ENCODE assay signal across 14 cellular contexts in genomic region chr1:222547944-222548671, GRCh38. TPM values are rescaled to one million over a fixed set of nuclear protein-coding genes. Genes with fewer than 3 reads are reported as not detected.
DNase-seq lines count a peak whose midpoint lies in the region; TF ChIP-seq lines count a peak whose summit lies in the region.
"Had no signal": no experiment of that assay in that cellular context is flagged by ENCODE, and none has a peak within 500 bp of the region (broad histone marks: within the 10 kb centered on the region; RNA-seq: fewer than 3 reads in every experiment).

HHIPL2 (minus strand) TSS chr1:222548104; CDS start chr1:222548044, 60 bp downstream.

- no peaks in the 10 kb centered on the region for H3K9me3 Mint-ChIP-seq in osteocyte (ENCODE audit: unreplicated experiment)
- H3K9me3 Mint-ChIP-seq: activated CD4-positive, alpha-beta memory T cell treated with anti-CD3 and anti-CD28 coated beads for 36 hours; CD8-positive, alpha-beta T cell had no signal

- peak within 1 kb of the TSS; percentile 77 for H3K4me2 ChIP-seq in GM23248 (ENCODE audit: unreplicated experiment)

- in situ Hi-C loops in GM23248 (cut with MboI) = no loop called here

- TF ChIP-seq POLR2A in thyroid gland (IDR thresholded peaks at IDR 0.05) = no peak

- peak within 1 kb of the TSS; percentile 82 for H3K27ac Mint-ChIP-seq in osteocyte (ENCODE audit: unreplicated experiment)
- H3K27ac Mint-ChIP-seq: activated CD4-positive, alpha-beta memory T cell treated with anti-CD3 and anti-CD28 coated beads for 36 hours; CD8-positive, alpha-beta T cell had no signal

- peak within 1 kb of the TSS; percentile 27 for H3K4me3 Mint-ChIP-seq in osteocyte (ENCODE audit: unreplicated experiment)
- H3K4me3 Mint-ChIP-seq: activated CD4-positive, alpha-beta memory T cell treated with anti-CD3 and anti-CD28 coated beads for 36 hours; CD8-positive, alpha-beta T cell had no signal

- TF ChIP-seq CTCF in osteocyte (IDR thresholded peaks at IDR 0.05) (no peak), thyroid gland (IDR thresholded peaks at IDR 0.05) (no peak)

- H3K4me1 Mint-ChIP-seq in osteocyte (ENCODE audit: unreplicated experiment) = peaks cover 19% of the 10 kb centered on the region

- no peaks in the 10 kb centered on the region for H3K36me3 ChIP-seq in GM23248 (ENCODE audit: low read depth)
- H3K36me3 ChIP-seq in NT2/D1 (ENCODE audit: insufficient read depth, insufficient read length, low read length) = peaks cover 9% of the 10 kb centered on the region
- H3K36me3 ChIP-seq in thyroid gland = no peaks in the 10 kb centered on the region
- H3K36me3 ChIP-seq: HAP-1 had no signal

- no peaks in the 10 kb centered on the region for H3K9me2 ChIP-seq in GM23248 (ENCODE audit: insufficient read depth)

- H2AFZ ChIP-seq in GM23248 = peak within 1 kb of the TSS; percentile 77

- peak within 1 kb of the TSS; percentile 57 for H3K4me3 ChIP-seq in GM23248
- peak within 1 kb of the TSS; percentile 45 for H3K4me3 ChIP-seq in NT2/D1 (ENCODE audit: insufficient read length, low read depth)
- H3K4me3 ChIP-seq in thyroid gland (replicated peaks in 1 of 3) = no peak within 1 kb of the TSS
- H3K4me3 ChIP-seq: HAP-1 had no signal

- intact Hi-C loops in thyroid gland (cut with DNase I) = no loop called here

- no peaks in the 10 kb centered on the region for H4K20me1 ChIP-seq in GM23248 (ENCODE audit: insufficient read depth)

- peak within 1 kb of the TSS; percentile 64 for H3K9ac ChIP-seq in GM23248
- H3K9ac ChIP-seq in NT2/D1 (ENCODE audit: insufficient read length, low read depth) = peak within 1 kb of the TSS; percentile 81

- no peaks in the 10 kb centered on the region for H3K27me3 Mint-ChIP-seq in osteocyte (ENCODE audit: unreplicated experiment)

- DNase-seq in GM23248 = peak; percentile 45
- DNase-seq in NT2/D1 (ENCODE audit: low read depth, low spot score) = no peak
- peak; percentile 20 for DNase-seq in fibroblast of peridontal ligament (ENCODE audit: extremely low read depth)
- DNase-seq in osteocyte (ENCODE audit: extremely low spot score, unreplicated experiment) = no peak
- DNase-seq in thyroid gland = no peak
- DNase-seq in foreskin melanocyte = no peak
- no peak for DNase-seq in kidney glomerular epithelial cell (lab: John Stamatoyannopoulos, UW)
- DNase-seq in NCI-H187 treated with DMSO at 0.1 percent for 48 hours (lab: John Stamatoyannopoulos, UW) = no peak
- DNase-seq: activated CD4-positive, alpha-beta memory T cell treated with anti-CD3 and anti-CD28 coated beads for 36 hours; CD8-positive, alpha-beta T cell; KG1; NCI-H1436 had no signal

- H3K9me3 ChIP-seq in GM23248 (ENCODE audit: low read depth) = no peaks in the 10 kb centered on the region
- no peaks in the 10 kb centered on the region for H3K9me3 ChIP-seq in NT2/D1 (ENCODE audit: insufficient read depth, low read length)
- H3K9me3 ChIP-seq in thyroid gland = no peaks in the 10 kb centered on the region
- H3K9me3 ChIP-seq: HAP-1 had no signal

- no peaks in the 10 kb centered on the region for H3K27me3 ChIP-seq in GM23248 (replicated peaks; ENCODE audit: insufficient read depth)
- no peaks in the 10 kb centered on the region for H3K27me3 ChIP-seq in NT2/D1 (ENCODE audit: insufficient read depth, insufficient read length)
- no peaks in the 10 kb centered on the region for H3K27me3 ChIP-seq in thyroid gland

- no peaks in the 10 kb centered on the region for H3K36me3 Mint-ChIP-seq in osteocyte (ENCODE audit: unreplicated experiment)
- H3K36me3 Mint-ChIP-seq: activated CD4-positive, alpha-beta memory T cell treated with anti-CD3 and anti-CD28 coated beads for 36 hours; CD8-positive, alpha-beta T cell had no signal

- peak within 1 kb of the TSS; percentile 86 for H3K27ac ChIP-seq in GM23248
- H3K27ac ChIP-seq in thyroid gland = peak within 1 kb of the TSS in 1 of 3 donors; percentile 71

- no peaks in the 10 kb centered on the region for H3K79me2 ChIP-seq in GM23248 (ENCODE audit: insufficient read depth)

- peaks cover 29% of the 10 kb centered on the region for H3K4me1 ChIP-seq in GM23248 (ENCODE audit: insufficient read depth)
- peaks cover 3% of the 10 kb centered on the region for H3K4me1 ChIP-seq in NT2/D1 (ENCODE audit: insufficient read depth, insufficient read length)
- H3K4me1 ChIP-seq in thyroid gland = peaks cover 3 to 18% of the 10 kb centered on the region in 2 donors
- H3K4me1 ChIP-seq: HAP-1 had no signal

- H3F3A ChIP-seq in GM23248 (ENCODE audit: insufficient read depth) = peaks cover 17% of the 10 kb centered on the region

- WGBS in GM23248 (ENCODE audit: low coverage in 1 of 2, low lambda C conversion rate in 2 of 2, missing lambda C conversion rate in 2 of 2), 2 experiments = 69 to 73% methylated on average over 7 to 8 of the region's 8 CpGs
- 58 to 63% methylated on average over 8 of the region's 8 CpGs for WGBS in thyroid gland, 2 donors

RNA-seq across cellular contexts. Expression of gene HHIPL2, which starts in this region (rescaled TPM):
- total RNA-seq in GM23248 (2014; rRNA removed; shearing (Covaris generic)) = 0.25 and 1.3 TPM in 2 replicates
- 0.71 and 1.3 TPM in 2 replicates for polyA plus RNA-seq in GM23248 (2016; fragmentation: Nextera tagmentation; extraction: Ambion mirVana)
- total RNA-seq in osteocyte (0.13 TPM in 1 of 2 replicates, not detected in the other), thyroid gland (1 to 10 TPM in 3 of 4 donors, under 1 TPM in 1; 0.78 to 4.3 (median 1.9) TPM)
- total RNA-seq: activated CD4-positive, alpha-beta memory T cell treated with anti-CD3 and anti-CD28 coated beads for 36 hours; glomerular endothelial cell had no signal

Comparison
In these comparisons a context has a peak if more than half of its experiments do, and no peak if none do; other contexts are left out.
1. DNase-seq: peak in GM23248 (single experiment) and fibroblast of peridontal ligament (single experiment); none in NT2/D1 (single experiment), osteocyte (single experiment), thyroid gland (0 of 2), foreskin melanocyte (single experiment), kidney glomerular epithelial cell (single experiment) and NCI-H187 treated with DMSO at 0.1 percent for 48 hours (single experiment).
2. H3K4me3 ChIP-seq: peak in GM23248 (single experiment) and NT2/D1 (single experiment); none in thyroid gland (0 of 3).